16 cellular contexts compared by ENCODE assay signal in genomic region chr6:101398716-101399626, GRCh38. TPM values are rescaled to one million over a fixed set of nuclear protein-coding genes. Genes with fewer than 3 reads are reported as not detected.
DNase-seq lines count a peak whose midpoint lies in the region; ATAC-seq and TF ChIP-seq lines count a peak whose summit lies in the region.
"Had no signal": no experiment of that assay in that cellular context is flagged by ENCODE, and none has a peak within 500 bp of the region (broad histone marks: within the 10 kb centered on the region; RNA-seq: fewer than 3 reads in every experiment).

No MANE protein-coding gene starts in this region.

- H3K4me1 Mint-ChIP-seq in chondrocyte (ENCODE audit: low read depth), result peaks cover 39% of the 10 kb centered on the region
- peaks cover 2 to 4% of the 10 kb centered on the region in 2 donors for H3K4me1 Mint-ChIP-seq in stimulated activated naive B cell treated with anti-CD40 and anti-IgM and Interleukin-4, amounts not matched to agents 10 μg/mL and 1 μg/mL and 100 μg/mL, for 72 hours

- H3K27ac Mint-ChIP-seq in chondrocyte (ENCODE audit: unreplicated experiment), result no peak overlapping the region
- H3K27ac Mint-ChIP-seq in stimulated activated naive B cell treated with anti-CD40 and anti-IgM and Interleukin-4, amounts not matched to agents 10 μg/mL and 1 μg/mL and 100 μg/mL, for 72 hours, result peak overlapping the region; percentile 59
- H3K27ac Mint-ChIP-seq: CD4-positive, alpha-beta T cell had no signal

- ATAC-seq in stimulated activated naive B cell treated with anti-CD40 and anti-IgM and Interleukin-4, amounts not matched to agents 10 μg/mL and 1 μg/mL and 100 μg/mL, for 72 hours (replicated peaks), result no peak
- ATAC-seq: GM12878 had no signal

- peak; percentile 34 for DNase-seq in NCI-H2107 (lab: John Stamatoyannopoulos, UW)
- DNase-seq in NCI-H2107 treated with DMSO at 0.1 percent for 48 hours (lab: John Stamatoyannopoulos, UW; ENCODE audit: unreplicated experiment), result no peak
- no peak for DNase-seq in chondrocyte (ENCODE audit: low spot score)
- peak; percentile 44 for DNase-seq in left kidney (ENCODE audit: low read depth, low spot score)
- no peak for DNase-seq in stimulated activated naive B cell treated with anti-CD40 and anti-IgM and Interleukin-4, amounts not matched to agents 10 μg/mL and 1 μg/mL and 100 μg/mL, for 72 hours
- DNase-seq in activated T-cell treated with anti-CD3 and anti-CD28 coated beads, Interleukin-2, amount 50 U/mL, for 48 hours, result no peak
- no peak for DNase-seq in NCI-H1105 (lab: John Stamatoyannopoulos, UW)
- no peak for DNase-seq in NCI-H1930 (lab: John Stamatoyannopoulos, UW)
- DNase-seq: activated CD4-positive, alpha-beta T cell treated with anti-CD3 and anti-CD28 coated beads for 4 hours; CD4-positive, alpha-beta T cell; effector CD8-positive, alpha-beta T cell; foreskin fibroblast; MM.1S; stimulated activated CD4-positive, alpha-beta T cell treated with anti-CD3 and anti-CD28 coated beads, Interleukin-4, amount 100 ng/mL, for 1 hour had no signal

- peak overlapping the region; percentile 61 for H3K4me3 Mint-ChIP-seq in chondrocyte (ENCODE audit: unreplicated experiment)
- no peak overlapping the region for H3K4me3 Mint-ChIP-seq in stimulated activated naive B cell treated with anti-CD40 and anti-IgM and Interleukin-4, amounts not matched to agents 10 μg/mL and 1 μg/mL and 100 μg/mL, for 72 hours
- H3K4me3 Mint-ChIP-seq: CD4-positive, alpha-beta T cell had no signal

- no peaks in the 10 kb centered on the region for H3K9me3 Mint-ChIP-seq in chondrocyte (ENCODE audit: low read depth)
- peaks cover 5 to 8% of the 10 kb centered on the region in 2 donors for H3K9me3 Mint-ChIP-seq in stimulated activated naive B cell treated with anti-CD40 and anti-IgM and Interleukin-4, amounts not matched to agents 10 μg/mL and 1 μg/mL and 100 μg/mL, for 72 hours

- H3K36me3 Mint-ChIP-seq in chondrocyte (ENCODE audit: low read depth), result peaks cover 5% of the 10 kb centered on the region
- peaks cover 3 to 14% of the 10 kb centered on the region in 2 donors for H3K36me3 Mint-ChIP-seq in stimulated activated naive B cell treated with anti-CD40 and anti-IgM and Interleukin-4, amounts not matched to agents 10 μg/mL and 1 μg/mL and 100 μg/mL, for 72 hours

- TF ChIP-seq CTCF in chondrocyte (IDR thresholded peaks at IDR 0.05), result no peak

- peaks cover 25% of the 10 kb centered on the region for H3K27me3 Mint-ChIP-seq in chondrocyte (ENCODE audit: low read depth)
- H3K27me3 Mint-ChIP-seq in stimulated activated naive B cell treated with anti-CD40 and anti-IgM and Interleukin-4, amounts not matched to agents 10 μg/mL and 1 μg/mL and 100 μg/mL, for 72 hours, result peaks cover 60 to 66% of the 10 kb centered on the region in 2 donors

RNA-seq across cellular contexts. Expression of gene GRIK2, which starts 5.5 kb away (rescaled TPM):
- total RNA-seq in chondrocyte, result 8.2 to 15.8 TPM (median 8.3 TPM) in 3 replicates
- total RNA-seq: CD4-positive, alpha-beta T cell; GM12878; T-helper 2 cell treated with Interferon-gamma antibody and Interleukin-4, amounts not matched to agents 100 ng/mL and 5 ng/mL, for 36 hours had no signal

Comparison
In these comparisons a context has a peak if more than half of its experiments do, and no peak if none do; other contexts are left out.
1. DNase-seq: peak in NCI-H2107 (single experiment) and left kidney (single experiment); none in NCI-H2107 treated with DMSO at 0.1 percent for 48 hours (single experiment), chondrocyte (single experiment), stimulated activated naive B cell treated with anti-CD40 and anti-IgM and Interleukin-4, amounts not matched to agents 10 μg/mL and 1 μg/mL and 100 μg/mL, for 72 hours (single experiment), activated T-cell treated with anti-CD3 and anti-CD28 coated beads, Interleukin-2, amount 50 U/mL, for 48 hours (0 of 2), NCI-H1105 (single experiment) and NCI-H1930 (0 of 2).